Comparison of ENCODE assay signal across 13 cellular contexts in genomic region chr4:55127521-55127920, GRCh38.
"Had no signal": no experiment of that assay in that cellular context is flagged by ENCODE, and none has a peak within 500 bp of the region (broad histone marks: within the 10 kb centered on the region; RNA-seq: fewer than 3 reads in every experiment).

No MANE protein-coding gene starts in this region.

- DNase-seq: activated CD4-positive, alpha-beta T cell treated with anti-CD3 and anti-CD28 coated beads, Interleukin-2, amount 10 ng/mL, durations not matched to agents 24 days and 14 days; activated CD8-positive, alpha-beta T cell treated with anti-CD3 and anti-CD28 coated beads, Interleukin-2, amount 10 ng/mL, durations not matched to agents 7 days and 5 days; activated naive CD4-positive, alpha-beta T cell treated with Interleukin-2 at 50 U/mL for 16 hours; activated naive CD8-positive, alpha-beta T cell treated with anti-CD3 and anti-CD28 coated beads, Interleukin-2, amount 10 ng/mL, durations not matched to agents 7 days and 5 days; activated T-cell treated with anti-CD3 and anti-CD28 coated beads, Interleukin-2, amount 50 U/mL, for 24 hours; effector memory CD4-positive, alpha-beta T cell; left ventricle myocardium superior; mucosa of descending colon; naive B cell; stimulated activated naive CD8-positive, alpha-beta T cell treated with anti-CD3 and anti-CD28 coated beads, Interleukin-15, Interleukin-2, amounts not matched to agents 100 U/mL and 50 U/mL, for 24 hours; substantia nigra; T-helper 2 cell; tibial artery had no signal

- ATAC-seq: activated CD8-positive, alpha-beta T cell treated with anti-CD3 and anti-CD28 coated beads, Interleukin-2, amount 10 ng/mL, durations not matched to agents 7 days and 5 days; left ventricle myocardium superior; mucosa of descending colon; stimulated activated naive CD8-positive, alpha-beta T cell treated with anti-CD3 and anti-CD28 coated beads, Interleukin-15, Interleukin-2, amounts not matched to agents 100 U/mL and 50 U/mL, for 24 hours had no signal
